10 cellular contexts compared by ENCODE assay signal in the genomic region with DNA sequence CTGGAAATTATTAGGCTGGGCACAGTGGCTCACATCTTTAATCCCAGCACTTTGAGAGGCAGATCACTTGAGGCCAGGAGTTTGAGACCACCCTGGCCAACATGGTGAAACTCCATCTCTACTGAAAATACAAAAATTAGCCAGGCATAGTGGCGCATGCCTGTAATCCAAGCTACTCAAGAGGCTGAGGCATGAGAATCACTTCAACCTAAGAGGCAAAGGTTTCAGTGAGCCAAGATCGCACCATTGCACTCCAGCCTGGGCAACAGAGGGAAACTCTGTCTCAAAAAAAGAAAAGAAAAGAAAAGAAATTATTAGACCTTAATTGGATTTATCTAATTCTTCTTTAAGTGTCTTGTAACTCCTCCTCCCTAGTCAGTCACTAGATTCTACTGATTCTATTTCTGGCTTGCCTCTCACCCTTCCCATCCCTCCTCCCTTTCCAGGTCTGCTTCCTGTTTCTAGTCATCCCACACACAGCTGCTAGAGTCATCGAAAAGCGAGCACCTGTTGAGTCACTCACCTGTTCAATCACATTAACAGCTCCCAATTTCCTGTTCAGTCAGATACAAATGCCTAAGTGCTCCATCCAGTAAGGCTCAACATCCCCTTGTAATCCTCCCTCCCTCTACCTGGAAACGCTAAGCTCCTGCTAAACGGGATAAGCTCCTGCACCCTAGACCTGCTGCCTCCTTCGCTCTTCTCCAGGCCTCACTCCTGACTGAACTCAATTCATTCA. TPM values are rescaled to one million over a fixed set of nuclear protein-coding genes. Genes with fewer than 3 reads are reported as not detected.
DNase-seq lines count a peak whose midpoint lies in the region; ATAC-seq and TF ChIP-seq lines count a peak whose summit lies in the region.
"Had no signal": no experiment of that assay in that cellular context is flagged by ENCODE, and none has a peak within 500 bp of the region (broad histone marks: within the 10 kb centered on the region; RNA-seq: fewer than 3 reads in every experiment).

No MANE protein-coding gene starts in this region.

- no peak for DNase-seq in activated CD8-positive, alpha-beta memory T cell treated with anti-CD3 and anti-CD28 coated beads, Interleukin-2, amount 10 ng/mL, durations not matched to agents 7 days and 5 days
- DNase-seq in activated CD8-positive, alpha-beta memory T cell treated with anti-CD3 and anti-CD28 coated beads, Interleukin-2, amount 50 U/mL, for 48 hours = no peak
- DNase-seq in NCI-H82 (lab: John Stamatoyannopoulos, UW) = peak; percentile 95
- DNase-seq in type B pancreatic cell (ENCODE audit: extremely low spot score, unreplicated experiment) = no peak
- DNase-seq in T1000 (lab: John Stamatoyannopoulos, UW) = no peak
- DNase-seq in 8988T = no peak
- DNase-seq: Karpas-422, nephron progenitor cell had no signal

- no peak for ATAC-seq in activated CD8-positive, alpha-beta memory T cell treated with anti-CD3 and anti-CD28 coated beads, Interleukin-2, amount 10 ng/mL, durations not matched to agents 7 days and 5 days
- ATAC-seq in esophagus mucosa (peak; percentile 94), HG02623 (IDR thresholded peaks at IDR 0.05; ENCODE audit: unreplicated experiment) (no peak)

- CTCF ChIA-PET in activated CD8-positive, alpha-beta memory T cell treated with anti-CD3 and anti-CD28 coated beads, Interleukin-2, amount 10 ng/mL, durations not matched to agents 7 days and 5 days (lab: Charles Lee) = interaction anchor here (1.6 kb wide), 1 partner anchor 10 kb away, joined by 4 read pairs; no protein-coding TSS in a partner anchor

- peaks cover 49% of the 10 kb centered on the region for H3K4me1 Mint-ChIP-seq in activated CD8-positive, alpha-beta memory T cell treated with anti-CD3 and anti-CD28 coated beads, Interleukin-2, amount 10 ng/mL, durations not matched to agents 7 days and 5 days
- H3K4me1 Mint-ChIP-seq in type B pancreatic cell (ENCODE audit: unreplicated experiment) = peaks cover 17% of the 10 kb centered on the region

- no peaks in the 10 kb centered on the region for H3K27me3 Mint-ChIP-seq in activated CD8-positive, alpha-beta memory T cell treated with anti-CD3 and anti-CD28 coated beads, Interleukin-2, amount 10 ng/mL, durations not matched to agents 7 days and 5 days
- H3K27me3 Mint-ChIP-seq in type B pancreatic cell = no peaks in the 10 kb centered on the region

- H3K9me3 Mint-ChIP-seq in activated CD8-positive, alpha-beta memory T cell treated with anti-CD3 and anti-CD28 coated beads, Interleukin-2, amount 10 ng/mL, durations not matched to agents 7 days and 5 days (ENCODE audit: low read depth) = no peaks in the 10 kb centered on the region
- no peaks in the 10 kb centered on the region for H3K9me3 Mint-ChIP-seq in type B pancreatic cell

- H3K27ac Mint-ChIP-seq in activated CD8-positive, alpha-beta memory T cell treated with anti-CD3 and anti-CD28 coated beads, Interleukin-2, amount 10 ng/mL, durations not matched to agents 7 days and 5 days = peak overlapping the region; percentile 18
- peak overlapping the region; percentile 4 for H3K27ac Mint-ChIP-seq in type B pancreatic cell

- H3K4me3 Mint-ChIP-seq in activated CD8-positive, alpha-beta memory T cell treated with anti-CD3 and anti-CD28 coated beads, Interleukin-2, amount 10 ng/mL, durations not matched to agents 7 days and 5 days = no peak overlapping the region
- no peak overlapping the region for H3K4me3 Mint-ChIP-seq in type B pancreatic cell
- H3K4me3 Mint-ChIP-seq: nephron progenitor cell had no signal

- peaks cover 33% of the 10 kb centered on the region for H3K36me3 Mint-ChIP-seq in activated CD8-positive, alpha-beta memory T cell treated with anti-CD3 and anti-CD28 coated beads, Interleukin-2, amount 10 ng/mL, durations not matched to agents 7 days and 5 days
- peaks cover 11% of the 10 kb centered on the region for H3K36me3 Mint-ChIP-seq in type B pancreatic cell

- no peak for TF ChIP-seq CTCF in type B pancreatic cell (conservative IDR thresholded peaks at IDR 0.05)

RNA-seq across cellular contexts. Expression of gene ERN1, which starts 34.6 kb away (rescaled TPM):
- total RNA-seq in activated CD8-positive, alpha-beta memory T cell treated with anti-CD3 and anti-CD28 coated beads, Interleukin-2, amount 10 ng/mL, durations not matched to agents 7 days and 5 days = 10 to 100 TPM; 21.7 to 22.9 TPM
- total RNA-seq in esophagus mucosa (18.5 TPM), type B pancreatic cell (ENCODE audit: low replicate concordance) (12.1 and 13.9 TPM in 2 replicates)
